In the genomic region with DNA sequence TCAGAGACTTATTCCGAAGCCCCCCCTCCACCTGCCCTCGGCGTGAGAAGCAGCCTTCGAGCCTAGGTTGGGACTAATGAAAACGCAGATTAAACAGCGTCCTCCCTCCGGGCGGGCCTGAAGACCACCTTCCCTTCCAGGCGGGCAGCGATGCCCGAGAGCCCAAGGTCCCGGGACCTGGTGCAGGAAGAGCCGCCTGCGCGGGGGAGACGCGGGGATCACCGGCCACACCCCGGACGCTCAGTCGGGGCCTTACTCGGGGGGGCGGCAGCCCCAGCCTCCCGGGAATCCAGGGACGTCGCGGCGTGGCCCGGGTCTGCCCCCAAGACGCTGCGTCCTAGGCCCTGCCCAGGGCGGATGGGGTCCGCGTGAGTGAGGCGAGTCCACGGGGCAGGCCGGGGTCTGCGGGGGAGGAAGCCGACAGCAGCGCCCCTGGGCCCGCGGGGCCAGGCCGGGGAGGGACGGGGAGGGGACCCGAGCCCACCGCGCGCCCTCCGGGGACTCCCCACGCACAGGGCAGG, we compare ENCODE assay signal across 1 cellular context.
TF ChIP-seq lines count a peak whose summit lies in the region.

No MANE protein-coding gene starts in this region.

TF ChIP-seq in GM23338, 12 proteins besides CTCF, POLR2A, EP300 and RAD21 (continued from another document):
- TF ChIP-seq JUNB (IDR thresholded peaks at IDR 0.05; ENCODE audit: unreplicated experiment) (no peak), EZH2 (IDR thresholded peaks at IDR 0.05; ENCODE audit: low read depth, unreplicated experiment) (no peak), NANOG (IDR thresholded peaks at IDR 0.05; ENCODE audit: borderline replicate concordance) (no peak), STAT1 (IDR thresholded peaks at IDR 0.05; ENCODE audit: unreplicated experiment) (no peak)
